Comparison of ENCODE assay signal across 3 cellular contexts in the genomic region with DNA sequence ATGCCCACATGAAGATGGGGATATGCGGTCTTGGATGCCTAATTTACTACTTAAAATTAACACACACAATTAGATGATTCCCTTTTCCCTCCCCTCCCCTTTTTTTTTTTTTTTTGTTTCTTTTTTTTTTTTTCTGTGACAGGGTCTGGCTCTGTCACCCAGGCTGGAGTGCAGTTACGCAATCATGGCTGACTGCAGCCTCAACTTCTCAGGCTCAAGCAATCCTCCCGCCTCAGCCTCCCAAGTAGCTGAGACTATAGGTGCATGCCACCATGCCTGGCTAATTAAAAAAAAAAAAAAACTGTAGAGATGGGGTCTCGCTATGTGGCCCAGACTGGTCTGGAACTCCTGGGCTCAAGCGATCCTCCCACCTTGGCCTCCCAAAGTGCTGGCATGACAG.
TF ChIP-seq lines count a peak whose summit lies in the region.

No MANE protein-coding gene starts in this region.

TF ChIP-seq in A549, 52 proteins besides CTCF, POLR2A, EP300 and RAD21:
- TF ChIP-seq CEBPB (IDR thresholded peaks at IDR 0.05), result peak; percentile 67 to 76; a peak in 3 of 4 replicates

TF ChIP-seq in IMR-90, 13 proteins besides CTCF, POLR2A, EP300 and RAD21:
- peak; percentile 45; the same call in 1 of the 2 replicates for TF ChIP-seq CEBPB (IDR thresholded peaks at IDR 0.05; ENCODE audit: low read depth, low read length)

TF ChIP-seq in H1, 55 proteins besides CTCF, POLR2A, EP300 and RAD21:
- TF ChIP-seq CEBPB (IDR thresholded peaks at IDR 0.05; ENCODE audit: low read depth, low read length), result 0 out of 2 replicates have a peak, but pooled peaks have one; percentile 38
